18 cellular contexts compared by ENCODE assay signal in the genomic region with DNA sequence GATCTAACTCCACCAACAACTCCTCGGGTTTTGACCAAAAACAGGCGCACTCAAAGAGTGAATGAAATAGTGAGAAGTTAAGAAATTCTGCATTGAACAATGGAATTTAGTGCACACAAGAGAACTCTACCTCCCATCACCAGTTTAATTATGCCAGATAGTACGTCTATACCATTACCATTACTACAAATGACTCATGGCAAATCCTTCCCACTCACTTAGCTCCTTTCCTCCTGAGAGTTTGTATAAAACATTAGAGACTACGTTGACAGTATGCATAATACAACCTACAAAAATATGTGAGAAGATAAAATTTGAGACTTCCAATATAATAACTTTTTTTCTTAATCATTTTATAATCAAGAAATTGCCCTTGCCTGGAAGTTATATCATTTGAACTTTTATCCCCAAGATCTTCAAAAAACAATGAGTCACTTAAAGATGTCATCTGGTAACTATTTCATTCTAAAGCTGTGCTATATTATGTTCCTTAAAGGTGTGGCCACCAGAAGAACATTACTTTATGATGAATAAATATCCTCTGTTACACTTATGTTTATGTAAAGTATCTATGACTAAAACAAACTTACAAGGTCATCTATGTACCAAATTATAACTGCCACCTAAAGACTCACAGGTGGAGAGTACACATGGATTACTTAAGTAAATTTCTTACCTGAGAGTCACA.
DNase-seq lines count a peak whose midpoint lies in the region; ATAC-seq, FAIRE-seq and TF ChIP-seq lines count a peak whose summit lies in the region.
"Had no signal": no experiment of that assay in that cellular context is flagged by ENCODE, and none has a peak within 500 bp of the region (broad histone marks: within the 10 kb centered on the region; RNA-seq: fewer than 3 reads in every experiment).

No MANE protein-coding gene starts in this region.

- 61 to 80% methylated on average over 4 of the region's 4 CpGs for WGBS in sigmoid colon, 2 donors

- POLR2A ChIA-PET in activated CD4-positive, alpha-beta T cell treated with anti-CD3 and anti-CD28 coated beads for 36 hours (lab: Charles Lee) = interaction anchor here (0.6 to 1.2 kb wide), 5 partner anchors 22 to 158 kb away, joined by 3 to 6 read pairs (median 5); no protein-coding TSS in a partner anchor
- POLR2A ChIA-PET in activated CD4-positive, alpha-beta T cell treated with anti-CD3 and anti-CD28 coated beads, Interleukin-2, amount 10 ng/mL, durations not matched to agents 7 days and 5 days (lab: Charles Lee) = no interaction called here

- peak; percentile 31 for FAIRE-seq in HTR-8/SVneo (lab: Jason Lieb, UNC)

- peaks cover 13% of the 10 kb centered on the region for H3K9me3 Mint-ChIP-seq in activated CD4-positive, alpha-beta T cell treated with anti-CD3 and anti-CD28 coated beads for 36 hours (ENCODE audit: low read depth)
- H3K9me3 Mint-ChIP-seq in activated CD4-positive, alpha-beta T cell treated with anti-CD3 and anti-CD28 coated beads, Interleukin-2, amount 10 ng/mL, durations not matched to agents 7 days and 5 days = peaks cover 31% of the 10 kb centered on the region
- H3K9me3 Mint-ChIP-seq in activated naive CD8-positive, alpha-beta T cell treated with anti-CD3 and anti-CD28 coated beads, Interleukin-2, amount 50 U/mL, for 24 hours = no peaks in the 10 kb centered on the region

- H3K4me1 ChIP-seq in mucosa of descending colon (ENCODE audit: low read depth) (peaks cover 6% of the 10 kb centered on the region), sigmoid colon (peaks cover 0 to 33% (median 13%) of the 10 kb centered on the region in 4 donors)
- H3K4me1 ChIP-seq: suprapubic skin had no signal

- no peak for DNase-seq in activated CD4-positive, alpha-beta T cell treated with anti-CD3 and anti-CD28 coated beads for 36 hours
- DNase-seq in activated CD4-positive, alpha-beta T cell treated with anti-CD3 and anti-CD28 coated beads, Interleukin-2, amount 10 ng/mL, durations not matched to agents 7 days and 5 days = no peak
- DNase-seq in HTR-8/SVneo (ENCODE audit: insufficient read length, low spot score) (no peak), mucosa of descending colon (no peak), sigmoid colon (no peak), SHP77 (lab: John Stamatoyannopoulos, UW) (no peak)
- no peak for DNase-seq in activated naive CD8-positive, alpha-beta T cell treated with anti-CD3 and anti-CD28 coated beads, Interleukin-2, amount 50 U/mL, for 24 hours
- no peak for DNase-seq in stimulated activated CD4-positive, alpha-beta T cell treated with anti-CD3 and anti-CD28 coated beads, Interleukin-4, amount 100 ng/mL, for 1 hour
- DNase-seq: 8988T; activated CD4-positive, alpha-beta T cell treated with anti-CD3 and anti-CD28 coated beads, Interleukin-2, amount 50 U/mL, for 4 hours; cortex of kidney; H7; mesenchymal stem cell; MV-4-11; OCI-M1; T-helper 1 cell had no signal

- peak overlapping the region; percentile 66 for H3K27ac Mint-ChIP-seq in activated CD4-positive, alpha-beta T cell treated with anti-CD3 and anti-CD28 coated beads for 36 hours
- no peak overlapping the region for H3K27ac Mint-ChIP-seq in activated CD4-positive, alpha-beta T cell treated with anti-CD3 and anti-CD28 coated beads, Interleukin-2, amount 10 ng/mL, durations not matched to agents 7 days and 5 days
- H3K27ac Mint-ChIP-seq in activated naive CD8-positive, alpha-beta T cell treated with anti-CD3 and anti-CD28 coated beads, Interleukin-2, amount 50 U/mL, for 24 hours = peak overlapping the region; percentile 57

- CTCF ChIA-PET in activated CD4-positive, alpha-beta T cell treated with anti-CD3 and anti-CD28 coated beads for 36 hours (lab: Charles Lee) = interaction anchor here (1.2 kb wide), 1 partner anchor 23 kb away, joined by 4 read pairs; no protein-coding TSS in a partner anchor
- CTCF ChIA-PET in activated CD4-positive, alpha-beta T cell treated with anti-CD3 and anti-CD28 coated beads, Interleukin-2, amount 10 ng/mL, durations not matched to agents 7 days and 5 days (lab: Charles Lee) = no interaction called here

- intact Hi-C loops in activated CD4-positive, alpha-beta T cell treated with anti-CD3 and anti-CD28 coated beads for 36 hours (cut with DNase I, micrococcal nuclease) = loop anchor here (1.0 to 5.0 kb wide), 3 partner anchors 196 to 435 kb away; no protein-coding TSS in a partner anchor
- intact Hi-C loops in mucosa of descending colon (cut with DNase I, micrococcal nuclease) (no loop called here), sigmoid colon (cut with DNase I) (no loop called here)

- TF ChIP-seq EP300 in sigmoid colon (IDR thresholded peaks at IDR 0.05) = no peak

- H3K9me3 ChIP-seq in mucosa of descending colon (no peaks in the 10 kb centered on the region), sigmoid colon (no peaks in the 10 kb centered on the region)
- H3K9me3 ChIP-seq: neutrophil, suprapubic skin had no signal

- peaks cover 25% of the 10 kb centered on the region for H3K36me3 Mint-ChIP-seq in activated CD4-positive, alpha-beta T cell treated with anti-CD3 and anti-CD28 coated beads for 36 hours (ENCODE audit: low read depth)
- H3K36me3 Mint-ChIP-seq in activated CD4-positive, alpha-beta T cell treated with anti-CD3 and anti-CD28 coated beads, Interleukin-2, amount 10 ng/mL, durations not matched to agents 7 days and 5 days (ENCODE audit: low read depth) = peaks cover 24% of the 10 kb centered on the region
- H3K36me3 Mint-ChIP-seq in activated naive CD8-positive, alpha-beta T cell treated with anti-CD3 and anti-CD28 coated beads, Interleukin-2, amount 50 U/mL, for 24 hours (ENCODE audit: low read depth) = peaks cover 6% of the 10 kb centered on the region

- TF ChIP-seq POLR2A in sigmoid colon (IDR thresholded peaks at IDR 0.05) = no peak

- no peak overlapping the region for H3K27ac ChIP-seq in sigmoid colon
- H3K27ac ChIP-seq: neutrophil, suprapubic skin had no signal

- H3K27me3 Mint-ChIP-seq in activated CD4-positive, alpha-beta T cell treated with anti-CD3 and anti-CD28 coated beads for 36 hours = no peaks in the 10 kb centered on the region
- H3K27me3 Mint-ChIP-seq in activated CD4-positive, alpha-beta T cell treated with anti-CD3 and anti-CD28 coated beads, Interleukin-2, amount 10 ng/mL, durations not matched to agents 7 days and 5 days = no peaks in the 10 kb centered on the region
- H3K27me3 Mint-ChIP-seq in activated naive CD8-positive, alpha-beta T cell treated with anti-CD3 and anti-CD28 coated beads, Interleukin-2, amount 50 U/mL, for 24 hours = no peaks in the 10 kb centered on the region

- no peak for TF ChIP-seq CTCF in mucosa of descending colon (IDR thresholded peaks at IDR 0.05)
- no peak for TF ChIP-seq CTCF in sigmoid colon (IDR thresholded peaks at IDR 0.05)

- H3K4me3 Mint-ChIP-seq in activated CD4-positive, alpha-beta T cell treated with anti-CD3 and anti-CD28 coated beads for 36 hours = no peak overlapping the region
- no peak overlapping the region for H3K4me3 Mint-ChIP-seq in activated CD4-positive, alpha-beta T cell treated with anti-CD3 and anti-CD28 coated beads, Interleukin-2, amount 10 ng/mL, durations not matched to agents 7 days and 5 days
- no peak overlapping the region for H3K4me3 Mint-ChIP-seq in activated naive CD8-positive, alpha-beta T cell treated with anti-CD3 and anti-CD28 coated beads, Interleukin-2, amount 50 U/mL, for 24 hours

- peak; percentile 31 for ATAC-seq in activated CD4-positive, alpha-beta T cell treated with anti-CD3 and anti-CD28 coated beads for 36 hours
- ATAC-seq in activated naive CD8-positive, alpha-beta T cell treated with anti-CD3 and anti-CD28 coated beads, Interleukin-2, amount 50 U/mL, for 24 hours = peak; percentile 22
- ATAC-seq in mucosa of descending colon = peak; percentile 90

- H3K36me3 ChIP-seq in mucosa of descending colon (ENCODE audit: low read depth) (no peaks in the 10 kb centered on the region), sigmoid colon (no peaks in the 10 kb centered on the region)
- H3K36me3 ChIP-seq: neutrophil, suprapubic skin had no signal

- H3K4me3 ChIP-seq in mucosa of descending colon = no peak overlapping the region
- no peak overlapping the region for H3K4me3 ChIP-seq in sigmoid colon
- H3K4me3 ChIP-seq: suprapubic skin had no signal

- H3K27me3 ChIP-seq in sigmoid colon = no peaks in the 10 kb centered on the region
- H3K27me3 ChIP-seq: neutrophil, suprapubic skin had no signal

- H3K4me1 Mint-ChIP-seq in activated CD4-positive, alpha-beta T cell treated with anti-CD3 and anti-CD28 coated beads for 36 hours = peaks cover 86% of the 10 kb centered on the region
- peaks cover 76% of the 10 kb centered on the region for H3K4me1 Mint-ChIP-seq in activated CD4-positive, alpha-beta T cell treated with anti-CD3 and anti-CD28 coated beads, Interleukin-2, amount 10 ng/mL, durations not matched to agents 7 days and 5 days
- H3K4me1 Mint-ChIP-seq in activated naive CD8-positive, alpha-beta T cell treated with anti-CD3 and anti-CD28 coated beads, Interleukin-2, amount 50 U/mL, for 24 hours = peaks cover 89% of the 10 kb centered on the region

Comparison
In these comparisons a context has a peak if more than half of its experiments do, and no peak if none do; other contexts are left out.
1. ATAC-seq: peak in every context shown above with its lines; median percentile 90 in mucosa of descending colon; 31 in activated CD4-positive, alpha-beta T cell treated with anti-CD3 and anti-CD28 coated beads for 36 hours; 22 in activated naive CD8-positive, alpha-beta T cell treated with anti-CD3 and anti-CD28 coated beads, Interleukin-2, amount 50 U/mL, for 24 hours.
2. intact Hi-C loops: an anchor here in activated CD4-positive, alpha-beta T cell treated with anti-CD3 and anti-CD28 coated beads for 36 hours (1.0 to 5.0 kb wide); none called in mucosa of descending colon and sigmoid colon.